ENCODE assay signal across 8 cellular contexts in the genomic region with DNA sequence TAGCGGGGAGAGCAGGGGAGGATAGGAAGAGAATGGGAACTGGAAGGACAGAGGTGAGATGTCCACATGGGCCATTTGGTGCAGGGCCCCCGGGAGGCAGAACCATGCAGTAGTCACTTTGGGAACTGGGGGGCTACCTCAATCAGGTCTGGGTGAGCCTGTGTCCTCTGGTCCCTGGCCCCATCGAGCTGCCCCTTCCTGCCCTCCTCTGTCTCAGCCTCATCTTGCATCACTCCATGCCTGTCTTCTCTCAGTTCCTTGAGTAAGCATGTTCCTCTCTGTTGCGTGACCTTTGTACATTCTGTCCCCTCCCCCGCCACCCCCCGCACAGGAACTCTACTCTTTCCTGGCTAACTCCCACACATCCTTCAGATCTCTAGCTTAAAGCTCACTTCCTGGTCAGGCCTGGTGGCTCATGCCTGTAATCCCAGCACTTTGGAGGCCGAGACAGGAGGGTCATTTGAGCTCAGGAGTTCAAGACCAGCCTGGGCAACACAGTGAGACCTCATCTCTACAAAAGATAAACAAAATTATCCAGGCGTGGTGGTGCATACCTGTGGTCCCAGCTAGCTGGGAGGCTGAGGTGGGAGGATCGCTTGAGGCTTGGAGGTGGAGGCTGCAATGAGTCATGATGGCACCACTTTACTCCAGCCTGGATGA. TPM values are rescaled to one million over a fixed set of nuclear protein-coding genes. Genes with fewer than 3 reads are reported as not detected.
DNase-seq lines count a peak whose midpoint lies in the region; ATAC-seq and TF ChIP-seq lines count a peak whose summit lies in the region.

No MANE protein-coding gene starts in this region.

- intact Hi-C loops in activated naive CD4-positive, alpha-beta T cell treated with anti-CD3 and anti-CD28 coated beads for 36 hours (cut with micrococcal nuclease), result loop anchor here (2.0 to 10.0 kb wide), 5 partner anchors 249 to 693 kb away; a partner anchor contains a TSS
- intact Hi-C loops in activated CD8-positive, alpha-beta T cell treated with anti-CD3 and anti-CD28 coated beads for 36 hours (cut with micrococcal nuclease), result loop anchor here (5.0 to 10.0 kb wide), 2 partner anchors 263 to 354 kb away; no protein-coding TSS in a partner anchor

- H3K27ac ChIP-seq in tibial nerve, result peak overlapping the region in 2 of 4 donors; percentile 52 to 55

- H3K27me3 ChIP-seq in tibial nerve, result no peaks in the 10 kb centered on the region
- H3K27me3 ChIP-seq in BE2C, result no peaks in the 10 kb centered on the region

- TF ChIP-seq EP300 in tibial nerve (IDR thresholded peaks at IDR 0.05), result peak; percentile 31 to 83

- H3K36me3 Mint-ChIP-seq in activated naive CD4-positive, alpha-beta T cell treated with anti-CD3 and anti-CD28 coated beads for 36 hours (ENCODE audit: low read depth), result no peaks in the 10 kb centered on the region
- no peaks in the 10 kb centered on the region for H3K36me3 Mint-ChIP-seq in activated CD8-positive, alpha-beta T cell treated with anti-CD3 and anti-CD28 coated beads for 36 hours (ENCODE audit: low read depth)

- ATAC-seq in activated CD8-positive, alpha-beta T cell treated with anti-CD3 and anti-CD28 coated beads for 36 hours, result peak; percentile 80
- ATAC-seq in GM18520 (IDR thresholded peaks at IDR 0.05; ENCODE audit: unreplicated experiment) (no peak), SK-N-SH treated with all-trans-retinoic acid at 6 μM for 48 hours (no peak)

- no peak for TF ChIP-seq CTCF in activated CD8-positive, alpha-beta T cell treated with anti-CD3 and anti-CD28 coated beads for 36 hours (IDR thresholded peaks at IDR 0.05)
- TF ChIP-seq CTCF in tibial nerve (IDR thresholded peaks at IDR 0.05), result peak in 1 of 5 experiments; percentile 7
- no peak for TF ChIP-seq CTCF in BE2C (IDR thresholded peaks at IDR 0.05; ENCODE audit: low read depth, low read length)

- peaks cover 21% of the 10 kb centered on the region for H3K4me1 Mint-ChIP-seq in activated naive CD4-positive, alpha-beta T cell treated with anti-CD3 and anti-CD28 coated beads for 36 hours (ENCODE audit: low read depth)
- H3K4me1 Mint-ChIP-seq in activated CD8-positive, alpha-beta T cell treated with anti-CD3 and anti-CD28 coated beads for 36 hours (ENCODE audit: low read depth), result peaks cover 22% of the 10 kb centered on the region

- no peak overlapping the region for H3K4me3 Mint-ChIP-seq in activated naive CD4-positive, alpha-beta T cell treated with anti-CD3 and anti-CD28 coated beads for 36 hours
- H3K4me3 Mint-ChIP-seq in activated CD8-positive, alpha-beta T cell treated with anti-CD3 and anti-CD28 coated beads for 36 hours, result peak overlapping the region; percentile 4

- POLR2A ChIA-PET in activated CD8-positive, alpha-beta T cell treated with anti-CD3 and anti-CD28 coated beads for 36 hours (lab: Charles Lee), result interaction anchor here (0.7 to 1.5 kb wide), 8 partner anchors 145 to 275 kb away, joined by 3 to 5 read pairs (median 3); no protein-coding TSS in a partner anchor

- WGBS in tibial nerve, 2 donors, result 61 to 64% methylated on average over 9 of the region's 9 CpGs

- no peaks in the 10 kb centered on the region for H3K27me3 Mint-ChIP-seq in activated naive CD4-positive, alpha-beta T cell treated with anti-CD3 and anti-CD28 coated beads for 36 hours (ENCODE audit: low read depth)
- no peaks in the 10 kb centered on the region for H3K27me3 Mint-ChIP-seq in activated CD8-positive, alpha-beta T cell treated with anti-CD3 and anti-CD28 coated beads for 36 hours

- H3K4me3 ChIP-seq in tibial nerve (no peak overlapping the region), BE2C (ENCODE audit: low read depth, low read length) (no peak overlapping the region)

- H3K9me3 Mint-ChIP-seq in activated naive CD4-positive, alpha-beta T cell treated with anti-CD3 and anti-CD28 coated beads for 36 hours, result no peaks in the 10 kb centered on the region
- peaks cover 2% of the 10 kb centered on the region for H3K9me3 Mint-ChIP-seq in activated CD8-positive, alpha-beta T cell treated with anti-CD3 and anti-CD28 coated beads for 36 hours

- peak; percentile 64 for DNase-seq in activated naive CD4-positive, alpha-beta T cell treated with anti-CD3 and anti-CD28 coated beads for 36 hours
- no peak for DNase-seq in activated naive CD4-positive, alpha-beta T cell (lab: John Stamatoyannopoulos, UW)
- DNase-seq in activated CD8-positive, alpha-beta T cell treated with anti-CD3 and anti-CD28 coated beads for 36 hours, result peak; percentile 81
- DNase-seq in islet precursor cell (peak; percentile 66), tibial nerve (ENCODE audit: low spot score in 2 of 2) (peak in 1 of 2 donors; percentile 57), BE2C (no peak)

- H3K4me1 ChIP-seq in tibial nerve, result peaks cover 0 to 50% (median 10%) of the 10 kb centered on the region in 4 donors
- no peaks in the 10 kb centered on the region for H3K4me1 ChIP-seq in BE2C

- H3K9me3 ChIP-seq in tibial nerve, result no peaks in the 10 kb centered on the region
- H3K9me3 ChIP-seq in BE2C, result no peaks in the 10 kb centered on the region

- CTCF ChIA-PET in activated naive CD4-positive, alpha-beta T cell treated with anti-CD3 and anti-CD28 coated beads for 36 hours (lab: Charles Lee), result interaction anchor here (0.6 to 12.5 kb wide), 18 partner anchors 27 to 441 kb away, joined by 3 to 131 read pairs (median 4); no protein-coding TSS in a partner anchor
- CTCF ChIA-PET in activated CD8-positive, alpha-beta T cell treated with anti-CD3 and anti-CD28 coated beads for 36 hours (lab: Charles Lee), result interaction anchor here (0.7 to 16.2 kb wide), 22 partner anchors 11 to 441 kb away, joined by 3 to 268 read pairs (median 4); a partner anchor contains a TSS

- TF ChIP-seq POLR2A in tibial nerve (IDR thresholded peaks at IDR 0.05), result no peak

- peak overlapping the region; percentile 51 for H3K27ac Mint-ChIP-seq in activated naive CD4-positive, alpha-beta T cell treated with anti-CD3 and anti-CD28 coated beads for 36 hours
- H3K27ac Mint-ChIP-seq in activated CD8-positive, alpha-beta T cell treated with anti-CD3 and anti-CD28 coated beads for 36 hours, result peak overlapping the region; percentile 83

- no peaks in the 10 kb centered on the region for H3K36me3 ChIP-seq in tibial nerve
- no peaks in the 10 kb centered on the region for H3K36me3 ChIP-seq in BE2C

TF ChIP-seq in SK-N-SH treated with all-trans-retinoic acid at 6 μM for 48 hours, 23 proteins besides CTCF, POLR2A, EP300 and RAD21 (continues in another document):
- TF ChIP-seq TOX (CRISPR knock-in tag; IDR thresholded peaks at IDR 0.05; ENCODE audit: borderline replicate concordance) (no peak), ZFP30 (CRISPR knock-in tag; IDR thresholded peaks at IDR 0.05) (no peak), ZNF70 (CRISPR knock-in tag; IDR thresholded peaks at IDR 0.05) (no peak)
- TF ChIP-seq, protein P1, sequence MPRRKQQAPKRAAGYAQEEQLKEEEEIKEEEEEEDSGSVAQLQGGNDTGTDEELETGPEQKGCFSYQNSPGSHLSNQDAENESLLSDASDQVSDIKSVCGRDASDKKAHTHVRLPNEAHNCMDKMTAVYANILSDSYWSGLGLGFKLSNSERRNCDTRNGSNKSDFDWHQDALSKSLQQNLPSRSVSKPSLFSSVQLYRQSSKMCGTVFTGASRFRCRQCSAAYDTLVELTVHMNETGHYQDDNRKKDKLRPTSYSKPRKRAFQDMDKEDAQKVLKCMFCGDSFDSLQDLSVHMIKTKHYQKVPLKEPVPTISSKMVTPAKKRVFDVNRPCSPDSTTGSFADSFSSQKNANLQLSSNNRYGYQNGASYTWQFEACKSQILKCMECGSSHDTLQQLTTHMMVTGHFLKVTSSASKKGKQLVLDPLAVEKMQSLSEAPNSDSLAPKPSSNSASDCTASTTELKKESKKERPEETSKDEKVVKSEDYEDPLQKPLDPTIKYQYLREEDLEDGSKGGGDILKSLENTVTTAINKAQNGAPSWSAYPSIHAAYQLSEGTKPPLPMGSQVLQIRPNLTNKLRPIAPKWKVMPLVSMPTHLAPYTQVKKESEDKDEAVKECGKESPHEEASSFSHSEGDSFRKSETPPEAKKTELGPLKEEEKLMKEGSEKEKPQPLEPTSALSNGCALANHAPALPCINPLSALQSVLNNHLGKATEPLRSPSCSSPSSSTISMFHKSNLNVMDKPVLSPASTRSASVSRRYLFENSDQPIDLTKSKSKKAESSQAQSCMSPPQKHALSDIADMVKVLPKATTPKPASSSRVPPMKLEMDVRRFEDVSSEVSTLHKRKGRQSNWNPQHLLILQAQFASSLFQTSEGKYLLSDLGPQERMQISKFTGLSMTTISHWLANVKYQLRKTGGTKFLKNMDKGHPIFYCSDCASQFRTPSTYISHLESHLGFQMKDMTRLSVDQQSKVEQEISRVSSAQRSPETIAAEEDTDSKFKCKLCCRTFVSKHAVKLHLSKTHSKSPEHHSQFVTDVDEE (CRISPR knock-in tag; IDR thresholded peaks at IDR 0.05), result no peak
- TF ChIP-seq, protein P2, sequence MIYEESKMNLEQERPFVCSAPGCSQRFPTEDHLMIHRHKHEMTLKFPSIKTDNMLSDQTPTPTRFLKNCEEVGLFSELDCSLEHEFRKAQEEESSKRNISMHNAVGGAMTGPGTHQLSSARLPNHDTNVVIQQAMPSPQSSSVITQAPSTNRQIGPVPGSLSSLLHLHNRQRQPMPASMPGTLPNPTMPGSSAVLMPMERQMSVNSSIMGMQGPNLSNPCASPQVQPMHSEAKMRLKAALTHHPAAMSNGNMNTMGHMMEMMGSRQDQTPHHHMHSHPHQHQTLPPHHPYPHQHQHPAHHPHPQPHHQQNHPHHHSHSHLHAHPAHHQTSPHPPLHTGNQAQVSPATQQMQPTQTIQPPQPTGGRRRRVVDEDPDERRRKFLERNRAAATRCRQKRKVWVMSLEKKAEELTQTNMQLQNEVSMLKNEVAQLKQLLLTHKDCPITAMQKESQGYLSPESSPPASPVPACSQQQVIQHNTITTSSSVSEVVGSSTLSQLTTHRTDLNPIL (CRISPR knock-in tag; IDR thresholded peaks at IDR 0.05; ENCODE audit: low read depth), result no peak
- TF ChIP-seq, protein P3, sequence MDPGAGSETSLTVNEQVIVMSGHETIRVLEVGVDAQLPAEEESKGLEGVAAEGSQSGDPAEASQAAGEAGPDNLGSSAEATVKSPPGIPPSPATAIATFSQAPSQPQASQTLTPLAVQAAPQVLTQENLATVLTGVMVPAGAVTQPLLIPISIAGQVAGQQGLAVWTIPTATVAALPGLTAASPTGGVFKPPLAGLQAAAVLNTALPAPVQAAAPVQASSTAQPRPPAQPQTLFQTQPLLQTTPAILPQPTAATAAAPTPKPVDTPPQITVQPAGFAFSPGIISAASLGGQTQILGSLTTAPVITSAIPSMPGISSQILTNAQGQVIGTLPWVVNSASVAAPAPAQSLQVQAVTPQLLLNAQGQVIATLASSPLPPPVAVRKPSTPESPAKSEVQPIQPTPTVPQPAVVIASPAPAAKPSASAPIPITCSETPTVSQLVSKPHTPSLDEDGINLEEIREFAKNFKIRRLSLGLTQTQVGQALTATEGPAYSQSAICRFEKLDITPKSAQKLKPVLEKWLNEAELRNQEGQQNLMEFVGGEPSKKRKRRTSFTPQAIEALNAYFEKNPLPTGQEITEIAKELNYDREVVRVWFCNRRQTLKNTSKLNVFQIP (CRISPR knock-in tag; IDR thresholded peaks at IDR 0.05; ENCODE audit: borderline replicate concordance, low read depth), result no peak

RNA-seq across cellular contexts. Expression of a gene that starts 23.2 kb away (rescaled TPM):
- 10 to 100 TPM; 34.5 to 35.7 TPM for total RNA-seq in activated naive CD4-positive, alpha-beta T cell treated with anti-CD3 and anti-CD28 coated beads for 36 hours
- 10 to 100 TPM; 81.8 to 84.6 TPM for total RNA-seq in activated CD8-positive, alpha-beta T cell treated with anti-CD3 and anti-CD28 coated beads for 36 hours
- total RNA-seq in tibial nerve, result 1,000 to 10,000 TPM in 1 of 4 donors, 100 to 1,000 TPM in 3; 373 to 1,352 (median 619) TPM
- 5.2 TPM for polyA plus RNA-seq in BE2C (2012; ENCODE audit: insufficient read depth, insufficient read length, low read depth)

Comparison
In these comparisons a context has a peak if more than half of its experiments do, and no peak if none do; other contexts are left out.
1. DNase-seq: peak in activated naive CD4-positive, alpha-beta T cell treated with anti-CD3 and anti-CD28 coated beads for 36 hours (single experiment), activated CD8-positive, alpha-beta T cell treated with anti-CD3 and anti-CD28 coated beads for 36 hours (single experiment) and islet precursor cell (single experiment); none in activated naive CD4-positive, alpha-beta T cell (0 of 4) and BE2C (single experiment).
2. RNA of a gene that starts 23.2 kb away (total RNA-seq): 373 to 1,352 TPM in tibial nerve; 81.8 to 84.6 TPM in activated CD8-positive, alpha-beta T cell treated with anti-CD3 and anti-CD28 coated beads for 36 hours and 34.5 to 35.7 TPM in activated naive CD4-positive, alpha-beta T cell treated with anti-CD3 and anti-CD28 coated beads for 36 hours; every median in the first group is over 4 times any median in the second.